ENCODE assay signal across 15 cellular contexts in the genomic region with DNA sequence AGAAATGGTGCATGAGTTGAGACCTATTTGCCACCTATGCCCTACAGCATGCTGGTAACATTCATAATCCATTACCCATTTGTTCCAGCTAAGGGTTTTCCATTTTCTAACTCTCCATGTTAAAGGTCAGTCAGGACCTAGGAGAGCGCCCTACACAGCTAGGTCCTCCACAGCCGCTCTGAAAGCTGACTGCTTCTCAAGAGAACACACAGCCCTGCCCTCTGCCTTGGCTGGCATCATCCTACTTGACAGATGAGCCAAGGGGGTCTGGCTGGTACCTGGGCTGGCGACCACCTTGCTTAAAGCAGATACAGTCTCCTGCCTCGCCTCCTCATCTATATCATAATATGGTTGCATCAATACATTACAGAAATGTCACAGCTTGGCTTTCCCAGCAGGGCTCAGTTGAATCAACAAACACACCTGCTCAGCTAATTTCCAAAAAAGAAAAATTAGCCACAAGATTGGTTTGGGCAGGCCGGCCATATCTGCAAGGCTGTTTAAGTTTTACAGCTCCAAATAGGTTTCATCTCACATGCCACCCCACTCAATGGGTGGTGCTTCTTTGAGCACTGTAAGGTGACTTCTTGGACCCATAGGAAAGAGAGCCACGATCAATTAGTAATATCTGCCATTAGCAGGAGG. TPM values are rescaled to one million over a fixed set of nuclear protein-coding genes. Genes with fewer than 3 reads are reported as not detected.
DNase-seq lines count a peak whose midpoint lies in the region; ATAC-seq, FAIRE-seq and TF ChIP-seq lines count a peak whose summit lies in the region.
"Had no signal": no experiment of that assay in that cellular context is flagged by ENCODE, and none has a peak within 500 bp of the region (broad histone marks: within the 10 kb centered on the region; RNA-seq: fewer than 3 reads in every experiment).

No MANE protein-coding gene starts in this region.

- no peaks in the 10 kb centered on the region for H3K36me3 Mint-ChIP-seq in WTC11
- H3K36me3 Mint-ChIP-seq: stimulated activated naive B cell treated with anti-CD40 and anti-IgM and Interleukin-4, amounts not matched to agents 10 μg/mL and 1 μg/mL and 100 μg/mL, for 72 hours had no signal

- no peak overlapping the region for H3K4me2 ChIP-seq in A549

- no peak for FAIRE-seq in A549 (lab: Jason Lieb, UNC)

- no peak for TF ChIP-seq CTCF in A549 (IDR thresholded peaks at IDR 0.05)
- TF ChIP-seq CTCF in HEK293 (tag by site-specific recombination; IDR thresholded peaks at IDR 0.05), result no peak
- no peak for TF ChIP-seq CTCF in WTC11 (IDR thresholded peaks at IDR 0.05)

- CTCF ChIA-PET in A549 (lab: Yijun Ruan, JAX) (interaction anchor here (1.2 to 5.0 kb wide), 2 partner anchors 15 to 17 kb away, joined by 3 to 54 read pairs; partner anchors contain the start of gene TLL2), HEK293 (lab: Yijun Ruan, JAX) (interaction anchor here (0.6 to 3.3 kb wide), 3 partner anchors 14 to 125 kb away, joined by 3 to 21 read pairs (median 3); no protein-coding TSS in a partner anchor), WTC11 (lab: Charles Lee) (interaction anchor here (1.2 to 5.5 kb wide), 6 partner anchors 13 to 121 kb away, joined by 7 to 46 read pairs (median 11); partner anchors contain the start of gene TLL2)

- H3K9me3 Mint-ChIP-seq in WTC11, result no peaks in the 10 kb centered on the region
- H3K9me3 Mint-ChIP-seq: nephron; stimulated activated naive B cell treated with anti-CD40 and anti-IgM and Interleukin-4, amounts not matched to agents 10 μg/mL and 1 μg/mL and 100 μg/mL, for 72 hours had no signal

- no peak for TF ChIP-seq POLR2A in A549 (IDR thresholded peaks at IDR 0.05; ENCODE audit: low read length)

- H3K4me1 Mint-ChIP-seq in WTC11, result peaks cover 36% of the 10 kb centered on the region
- H3K4me1 Mint-ChIP-seq: nephron; stimulated activated naive B cell treated with anti-CD40 and anti-IgM and Interleukin-4, amounts not matched to agents 10 μg/mL and 1 μg/mL and 100 μg/mL, for 72 hours had no signal

- H3K27ac Mint-ChIP-seq in WTC11, result no peak overlapping the region
- H3K27ac Mint-ChIP-seq: nephron; stimulated activated naive B cell treated with anti-CD40 and anti-IgM and Interleukin-4, amounts not matched to agents 10 μg/mL and 1 μg/mL and 100 μg/mL, for 72 hours had no signal

- TF ChIP-seq RAD21 in A549 (conservative IDR thresholded peaks at IDR 0.05 in 1 of 2, IDR thresholded peaks at IDR 0.05 in 1 of 2), result no peak

- peak in 1 of 2 experiments; percentile 59; a peak in 3 of 6 replicates for ATAC-seq in A549
- peak; percentile 80 for ATAC-seq in WTC11
- ATAC-seq in GM21367 (IDR thresholded peaks at IDR 0.05; ENCODE audit: unreplicated experiment), result no peak
- ATAC-seq: activated CD4-positive, CD25-positive, alpha-beta regulatory T cell treated with anti-CD3 and anti-CD28 coated beads, Interleukin-2, amount 50 U/mL, for 24 hours; stimulated activated naive B cell treated with anti-CD40 and anti-IgM and Interleukin-4, amounts not matched to agents 10 μg/mL and 1 μg/mL and 100 μg/mL, for 72 hours had no signal

- 34% methylated on average over 6 of the region's 6 CpGs for WGBS in A549 (ENCODE audit: missing lambda C conversion rate)

- H3K27me3 Mint-ChIP-seq in WTC11 (ENCODE audit: low read depth), result no peaks in the 10 kb centered on the region; the same call in 1 of the 2 replicates

- no peak overlapping the region for H3K4me3 Mint-ChIP-seq in WTC11
- H3K4me3 Mint-ChIP-seq: nephron; stimulated activated naive B cell treated with anti-CD40 and anti-IgM and Interleukin-4, amounts not matched to agents 10 μg/mL and 1 μg/mL and 100 μg/mL, for 72 hours had no signal

- H3K4me1 ChIP-seq in A549 (no peaks in the 10 kb centered on the region), HEK293 (ENCODE audit: control insufficient read depth, insufficient read depth, low read length) (no peaks in the 10 kb centered on the region)

- H3K9me3 ChIP-seq in A549, result no peaks in the 10 kb centered on the region
- no peaks in the 10 kb centered on the region for H3K9me3 ChIP-seq in HEK293 (ENCODE audit: control insufficient read depth, insufficient read depth, low read depth, low read length)

- no peak for TF ChIP-seq EP300 in A549 (IDR thresholded peaks at IDR 0.05)

- in situ Hi-C loops in G401 (cut with HindIII; ENCODE audit: low sequenced_read_pairs), result no loop called here

- no peaks in the 10 kb centered on the region for H3K36me3 ChIP-seq in HEK293 (ENCODE audit: control insufficient read depth in 2 of 2, insufficient read depth in 1 of 2, low read length in 2 of 2)

- POLR2A ChIA-PET in A549 (lab: Yijun Ruan, JAX), result no interaction called here
- POLR2A ChIA-PET in HEK293 (lab: Yijun Ruan, JAX), result no interaction called here
- POLR2A ChIA-PET in WTC11 (lab: Charles Lee), result no interaction called here

- H3K4me3 ChIP-seq in A549 (no peak overlapping the region), HEK293 (ENCODE audit: low read depth, low read length) (no peak overlapping the region)
- H3K4me3 ChIP-seq: dorsolateral prefrontal cortex had no signal

- no peak overlapping the region for H3K27ac ChIP-seq in A549
- H3K27ac ChIP-seq in HEK293 (ENCODE audit: extremely low read depth, low read depth, low read length), result no peak overlapping the region
- H3K27ac ChIP-seq: C4-2B, dorsolateral prefrontal cortex had no signal

- no peak for DNase-seq in A549 (ENCODE audit: low read depth in 1 of 2, low spot score in 1 of 2)
- peak; percentile 30 for DNase-seq in WTC11 (ENCODE audit: low spot score)
- DNase-seq in iPS-NIHi7 (ENCODE audit: extremely low spot score), result peak; percentile 59
- no peak for DNase-seq in activated effector memory CD4-positive, alpha-beta T cell treated with Interleukin-2 at 50 U/mL for 16 hours
- DNase-seq in T-helper 9 cell, result no peak
- DNase-seq in G401 (ENCODE audit: low spot score), result no peak
- DNase-seq: activated naive CD4-positive, alpha-beta T cell treated with Interleukin-2 at 50 U/mL for 16 hours; dorsolateral prefrontal cortex; NCI-H2107; stimulated activated naive B cell treated with anti-CD40 and anti-IgM and Interleukin-4, amounts not matched to agents 10 μg/mL and 1 μg/mL and 100 μg/mL, for 72 hours had no signal

TF ChIP-seq in A549, 52 proteins besides CTCF, POLR2A, EP300 and RAD21 (continues in another document):
- TF ChIP-seq MAX (IDR thresholded peaks at IDR 0.05), result no peak

TF ChIP-seq in HEK293, 187 proteins besides CTCF, POLR2A, EP300 and RAD21 (continues in another document):
- TF ChIP-seq KLF16 (tag by site-specific recombination; IDR thresholded peaks at IDR 0.05), result no peak

TF ChIP-seq in WTC11, 78 proteins besides CTCF, POLR2A, EP300 and RAD21:
- TF ChIP-seq HMGA2 (CRISPR knock-in tag; IDR thresholded peaks at IDR 0.05) (no peak), ATF2 (CRISPR knock-in tag; IDR thresholded peaks at IDR 0.05; ENCODE audit: borderline replicate concordance, low read depth) (no peak), E2F5 (CRISPR knock-in tag; IDR thresholded peaks at IDR 0.05) (no peak), KAT7 (CRISPR knock-in tag; IDR thresholded peaks at IDR 0.05; ENCODE audit: borderline replicate concordance) (no peak), ZNF416 (CRISPR knock-in tag; IDR thresholded peaks at IDR 0.05) (no peak), CBFB (CRISPR knock-in tag; IDR thresholded peaks at IDR 0.05; ENCODE audit: low read depth) (no peak), FOXP4 (CRISPR knock-in tag; IDR thresholded peaks at IDR 0.05) (no peak)
TF ChIP-seq in WTC11: peak in this region for 0.

RNA-seq across cellular contexts. Expression of gene TLL2, which starts 17.3 kb away (rescaled TPM):
- polyA plus RNA-seq in A549 (2011; rRNA removed) (0.08 TPM in 2 replicates), A549 (2017; fragmentation: RNase III; extraction: RNeasy Plus Mini Kit Qiagen cat#74134 plus additional on column Dnase treatment) (0.12 to 0.18 TPM (median 0.13 TPM) in 3 replicates)
- polyA plus RNA-seq in A549 (2012; cell fraction: cytosol; rRNA removed), result 0.08 and 0.12 TPM in 2 replicates
- 0.16 and 0.17 TPM in 2 replicates for polyA plus RNA-seq in A549 (2012; cell fraction: nucleus; rRNA removed)
- 0.15 and 0.29 TPM in 2 replicates for polyA minus RNA-seq in A549 (2011; rRNA and poly(A)+ RNA removed)
- total RNA-seq in WTC11 (2021), result 9.1 to 9.2 TPM (median 9.1 TPM) in 3 replicates
- 0.37 and 0.44 TPM in 2 replicates for total RNA-seq in G401 (2014; rRNA removed; shearing (Covaris generic))

Comparison
In these comparisons a context has a peak if more than half of its experiments do, and no peak if none do; other contexts are left out.
1. DNase-seq: peak in WTC11 (single experiment) and iPS-NIHi7 (single experiment); none in A549 (0 of 2), activated effector memory CD4-positive, alpha-beta T cell treated with Interleukin-2 at 50 U/mL for 16 hours (single experiment), T-helper 9 cell (single experiment) and G401 (single experiment).